ENCODE assay signal across 1 cellular context in genomic region chr6:33505544-33506330, GRCh38.
TF ChIP-seq lines count a peak whose summit lies in the region.

No MANE protein-coding gene starts in this region.

TF ChIP-seq in HCT116, 20 proteins besides CTCF, POLR2A, EP300 and RAD21 (continued from another document):
- TF ChIP-seq ZBTB33 (IDR thresholded peaks at IDR 0.05; ENCODE audit: extremely low read depth, insufficient replicate concordance, low read length) (no peak), FOSL1 (IDR thresholded peaks at IDR 0.05; ENCODE audit: low read depth) (no peak)
- TF ChIP-seq, protein P1, sequence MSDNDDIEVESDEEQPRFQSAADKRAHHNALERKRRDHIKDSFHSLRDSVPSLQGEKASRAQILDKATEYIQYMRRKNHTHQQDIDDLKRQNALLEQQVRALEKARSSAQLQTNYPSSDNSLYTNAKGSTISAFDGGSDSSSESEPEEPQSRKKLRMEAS (IDR thresholded peaks at IDR 0.05): no peak
